ENCODE assay signal across 3 cellular contexts in genomic region chr16:1318268-1318545, GRCh38.
TF ChIP-seq lines count a peak whose summit lies in the region.

No MANE protein-coding gene starts in this region.

TF ChIP-seq in H1, 55 proteins besides CTCF, POLR2A, EP300 and RAD21:
- TF ChIP-seq BACH1 (IDR thresholded peaks at IDR 0.05; ENCODE audit: low read length) (no peak), POLR2AphosphoS5 (IDR thresholded peaks at IDR 0.05; ENCODE audit: low read depth, low read length) (0 out of 2 replicates have a peak, but pooled peaks have one; percentile 9)

TF ChIP-seq in neural cell, 6 proteins besides CTCF, POLR2A, EP300 and RAD21:
- TF ChIP-seq EZH2 (IDR thresholded peaks at IDR 0.05; ENCODE audit: borderline replicate concordance, insufficient read depth, low read length, poor library complexity, severe bottlenecking) = no peak
- TF ChIP-seq MXI1 (conservative IDR thresholded peaks at IDR 0.05; ENCODE audit: poor library complexity, severe bottlenecking) = no peak
- TF ChIP-seq POLR2AphosphoS5 (IDR thresholded peaks at IDR 0.05) = peak; percentile 12

TF ChIP-seq in HEK293T, 16 proteins besides CTCF, POLR2A, EP300 and RAD21:
- TF ChIP-seq PKNOX1 (IDR thresholded peaks at IDR 0.05) (no peak), ELF4 (IDR thresholded peaks at IDR 0.05) (no peak), FOXK2 (IDR thresholded peaks at IDR 0.05) (no peak), SUZ12 (IDR thresholded peaks at IDR 0.05) (no peak), FOXA1 (IDR thresholded peaks at IDR 0.05) (no peak), NFRKB (IDR thresholded peaks at IDR 0.05) (no peak), L3MBTL2 (conservative IDR thresholded peaks at IDR 0.05) (no peak), FOXM1 (IDR thresholded peaks at IDR 0.05; ENCODE audit: borderline replicate concordance) (no peak), ARNT (IDR thresholded peaks at IDR 0.05) (no peak), BHLHE40 (IDR thresholded peaks at IDR 0.05; ENCODE audit: borderline replicate concordance) (no peak), LEF1 (IDR thresholded peaks at IDR 0.05; ENCODE audit: borderline replicate concordance) (no peak), HDGF (IDR thresholded peaks at IDR 0.05; ENCODE audit: borderline replicate concordance) (no peak), TARDBP (IDR thresholded peaks at IDR 0.05) (no peak), SP1 (IDR thresholded peaks at IDR 0.05) (no peak), ZNF384 (IDR thresholded peaks at IDR 0.05) (no peak)
